Comparison of ENCODE assay signal across 9 cellular contexts in the genomic region with DNA sequence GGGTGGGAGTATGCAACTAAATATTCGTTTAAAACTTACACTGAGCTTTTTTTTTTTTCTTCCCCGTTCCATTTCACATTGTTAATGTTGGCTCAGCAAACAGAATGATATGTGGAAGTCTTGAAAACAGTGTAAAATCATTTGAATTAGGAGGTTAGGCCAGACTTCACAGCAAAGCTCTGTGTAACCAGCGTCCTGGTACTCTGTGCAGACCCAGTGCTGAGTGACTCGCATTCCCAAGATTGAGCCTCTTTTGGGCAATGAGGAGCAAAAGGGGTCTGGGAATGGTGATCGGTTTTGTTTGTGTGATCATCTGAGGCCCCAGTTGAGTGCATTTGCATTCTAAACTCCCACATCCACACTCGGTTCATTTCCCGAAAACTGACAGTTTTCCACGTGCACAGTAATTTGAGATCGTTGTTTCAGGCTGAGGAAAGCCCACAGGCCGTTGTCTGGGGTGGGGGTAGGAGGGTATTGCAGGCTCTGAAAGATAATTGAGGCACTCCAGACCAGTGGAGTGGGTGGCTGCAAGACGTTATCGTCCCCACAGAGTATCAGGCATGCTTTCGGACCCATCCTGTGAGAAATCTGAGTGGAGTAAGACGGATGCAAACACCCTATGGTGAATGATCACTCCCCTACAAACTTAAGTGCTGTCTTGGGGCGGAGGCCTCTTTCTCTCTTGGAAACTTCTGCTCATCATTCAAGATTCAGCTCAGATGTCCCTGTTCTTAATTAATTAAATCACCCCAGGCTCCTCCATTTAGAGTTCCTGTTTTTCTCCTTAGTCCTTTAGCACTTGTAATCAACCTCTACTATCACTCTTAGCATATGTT.
DNase-seq lines count a peak whose midpoint lies in the region; ATAC-seq and TF ChIP-seq lines count a peak whose summit lies in the region.
"Had no signal": no experiment of that assay in that cellular context is flagged by ENCODE, and none has a peak within 500 bp of the region (broad histone marks: within the 10 kb centered on the region; RNA-seq: fewer than 3 reads in every experiment).

No MANE protein-coding gene starts in this region.

- H3K27me3 ChIP-seq in HUES6 (ENCODE audit: control insufficient read depth, insufficient read depth, low read length) (no peaks in the 10 kb centered on the region), smooth muscle cell (ENCODE audit: low read depth) (no peaks in the 10 kb centered on the region)

- H3K36me3 ChIP-seq in HUES6 (ENCODE audit: control insufficient read depth, insufficient read depth, low read length) (no peaks in the 10 kb centered on the region), smooth muscle cell (ENCODE audit: low read depth) (no peaks in the 10 kb centered on the region)

- H3K27ac ChIP-seq in HUES6 (ENCODE audit: low read depth, low read length) (peak overlapping the region; percentile 44; the same call in 1 of the 2 replicates), angular gyrus (ENCODE audit: low read depth, low read length) (peak overlapping the region; percentile 4), smooth muscle cell (ENCODE audit: low read depth) (peak overlapping the region; percentile 81)

- H3K79me2 ChIP-seq in smooth muscle cell (ENCODE audit: low read depth): peaks cover 80% of the 10 kb centered on the region

- H3K9me3 ChIP-seq in HUES6 (ENCODE audit: control insufficient read depth, insufficient read depth, low read depth, low read length): no peaks in the 10 kb centered on the region
- H3K9me3 ChIP-seq in smooth muscle cell (replicated peaks; ENCODE audit: low read depth): no peaks in the 10 kb centered on the region

- H3K9ac ChIP-seq in HUES6 (ENCODE audit: low read length) (peak overlapping the region; percentile 46), smooth muscle cell (ENCODE audit: low read depth) (peak overlapping the region; percentile 37)

- H2AFZ ChIP-seq in smooth muscle cell (ENCODE audit: low read depth): peak overlapping the region; percentile 68

- TF ChIP-seq CTCF in smooth muscle cell (IDR thresholded peaks at IDR 0.05; ENCODE audit: borderline replicate concordance, insufficient read depth, poor library complexity, severe bottlenecking): no peak

- H3F3A ChIP-seq in smooth muscle cell (ENCODE audit: low read depth): peaks cover 14% of the 10 kb centered on the region

- peak overlapping the region; percentile 35; the same call in 1 of the 2 replicates for H3K4me3 ChIP-seq in HUES6 (ENCODE audit: low read depth, low read length)
- H3K4me3 ChIP-seq in smooth muscle cell: peak overlapping the region; percentile 26

- ATAC-seq in GM18909 (IDR thresholded peaks at IDR 0.05; ENCODE audit: poor library complexity, unreplicated experiment): no peak
- no peak for ATAC-seq in HG03571 (IDR thresholded peaks at IDR 0.05; ENCODE audit: unreplicated experiment)
- ATAC-seq: activated CD4-positive, CD25-positive, alpha-beta regulatory T cell treated with anti-CD3 and anti-CD28 coated beads, Interleukin-2, amount 50 U/mL, for 24 hours had no signal

- H3K4me2 ChIP-seq in smooth muscle cell: peak overlapping the region; percentile 81

- H4K20me1 ChIP-seq in smooth muscle cell (ENCODE audit: low read depth): peaks cover 68% of the 10 kb centered on the region

- peaks cover 80% of the 10 kb centered on the region for H3K4me1 ChIP-seq in HUES6 (ENCODE audit: control insufficient read depth, insufficient read depth, low read length)
- H3K4me1 ChIP-seq in smooth muscle cell (ENCODE audit: low read depth): peaks cover 68% of the 10 kb centered on the region

- peak; percentile 42 for DNase-seq in iris pigment epithelial cell (ENCODE audit: low read depth)
- DNase-seq in smooth muscle cell (lab: John Stamatoyannopoulos, UW; ENCODE audit: unreplicated experiment): peak; percentile 5
- no peak for DNase-seq in NK-92 treated with Interleukin-12 subunit alpha and Interleukin-12 subunit beta, amount 100 ng/mL, for 24 hours (lab: John Stamatoyannopoulos, UW)
- DNase-seq in activated naive CD4-positive, alpha-beta T cell (lab: John Stamatoyannopoulos, UW): no peak

- 7% methylated on average over 15 of the region's 15 CpGs for WGBS in smooth muscle cell (ENCODE audit: low lambda C conversion rate)

Comparison
In these comparisons a context has a peak if more than half of its experiments do, and no peak if none do; other contexts are left out.
1. H3K27ac ChIP-seq: peak in every context shown above with its lines; median percentile 81 in smooth muscle cell; 44 in HUES6; 4 in angular gyrus.
2. DNase-seq: peak in iris pigment epithelial cell (single experiment) and smooth muscle cell (single experiment); none in NK-92 treated with Interleukin-12 subunit alpha and Interleukin-12 subunit beta, amount 100 ng/mL, for 24 hours (single experiment) and activated naive CD4-positive, alpha-beta T cell (0 of 4).